ENCODE assay signal across 9 cellular contexts in genomic region chr2:29113891-29114321, GRCh38. TPM values are rescaled to one million over a fixed set of nuclear protein-coding genes. Genes with fewer than 3 reads are reported as not detected.
DNase-seq lines count a peak whose midpoint lies in the region; ATAC-seq lines count a peak whose summit lies in the region.
"Had no signal": no experiment of that assay in that cellular context is flagged by ENCODE, and none has a peak within 500 bp of the region (broad histone marks: within the 10 kb centered on the region; RNA-seq: fewer than 3 reads in every experiment).

No MANE protein-coding gene starts in this region.

- no peak overlapping the region for H3K4me3 ChIP-seq in skeletal muscle cell (ENCODE audit: low read depth, low read length)

- DNase-seq in Caki2 (ENCODE audit: low read depth) (peak; percentile 96), SKM-1 (lab: John Stamatoyannopoulos, UW; ENCODE audit: unreplicated experiment) (peak; percentile 92), fibroblast of peridontal ligament (ENCODE audit: extremely low read depth) (peak; percentile 66), skeletal muscle cell (ENCODE audit: low read depth) (peak; percentile 54), C1 segment of cervical spinal cord (lab: John Stamatoyannopoulos, UW) (no peak), putamen (ENCODE audit: low spot score) (no peak), NCI-H2081 treated with DMSO at 0.1 percent for 48 hours (lab: John Stamatoyannopoulos, UW) (no peak)

- ATAC-seq in HG03175 (IDR thresholded peaks at IDR 0.05; ENCODE audit: unreplicated experiment) = peak; percentile 30

- in situ Hi-C loops in Caki2 (cut with HindIII; ENCODE audit: low pct_unique_long_range_greater_than_20kb, low sequenced_read_pairs) = no loop called here

RNA-seq across cellular contexts. Expression of gene CLIP4, which starts 1.3 kb away (rescaled TPM):
- total RNA-seq in Caki2 (2014; rRNA removed; shearing (Covaris generic); ENCODE audit: low replicate concordance) = 33.8 and 41.3 TPM in 2 replicates

RNA-seq across cellular contexts. Expression of gene PCARE, which starts 39.6 kb away (rescaled TPM):
- not detected in 2 replicates for total RNA-seq in Caki2 (2014; rRNA removed; shearing (Covaris generic); ENCODE audit: low replicate concordance)
- total RNA-seq: epithelial cell of proximal tubule had no signal

Comparison
In these comparisons a context has a peak if more than half of its experiments do, and no peak if none do; other contexts are left out.
1. DNase-seq: peak in Caki2 (single experiment), SKM-1 (single experiment), fibroblast of peridontal ligament (single experiment) and skeletal muscle cell (single experiment); none in C1 segment of cervical spinal cord (0 of 14), putamen (single experiment) and NCI-H2081 treated with DMSO at 0.1 percent for 48 hours (single experiment).